21 cellular contexts compared by ENCODE assay signal in the genomic region with DNA sequence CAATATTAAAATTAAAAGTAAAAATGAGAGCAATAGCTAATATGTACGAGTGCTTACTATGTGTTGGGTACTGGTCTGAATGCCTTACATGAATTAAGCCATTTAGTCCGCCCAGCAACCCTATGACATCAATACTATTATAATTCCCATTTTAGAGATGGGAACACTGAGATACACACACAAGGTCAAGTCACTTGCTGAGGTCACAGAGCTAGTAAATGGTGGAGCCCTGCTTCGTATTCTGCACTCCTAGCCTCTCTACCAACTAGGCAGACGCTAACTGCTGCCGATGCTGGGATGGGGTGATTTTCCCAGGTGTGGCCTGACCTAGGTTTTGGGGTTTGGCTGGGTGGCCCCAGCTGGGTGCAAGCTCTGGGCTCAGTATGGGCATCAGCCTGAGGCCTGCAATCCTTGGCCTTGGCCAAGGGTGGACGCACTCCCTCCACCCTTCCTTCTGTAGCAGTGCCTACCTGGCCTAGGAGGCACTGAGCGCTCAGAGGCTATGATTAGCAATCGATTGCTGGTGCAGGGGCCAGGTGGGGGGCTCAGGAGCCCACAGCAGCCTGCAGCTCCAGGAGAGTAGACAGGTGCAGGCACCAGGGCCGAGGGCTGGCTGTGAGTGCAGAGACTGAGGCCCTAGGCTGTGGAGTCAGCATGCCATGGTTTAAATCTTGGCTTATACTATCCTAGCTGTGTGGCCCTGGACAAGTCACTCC. TPM values are rescaled to one million over a fixed set of nuclear protein-coding genes. Genes with fewer than 3 reads are reported as not detected.
"Had no signal": no experiment of that assay in that cellular context is flagged by ENCODE, and none has a peak within 500 bp of the region (broad histone marks: within the 10 kb centered on the region; RNA-seq: fewer than 3 reads in every experiment).

No MANE protein-coding gene starts in this region.

- H3K4me3 ChIP-seq: SJSA1, SK-N-MC had no signal

- H3K9ac ChIP-seq: KMS-11 had no signal

- DNase-seq: IMR-90, Kasumi-1, MM.1S, NCI-H1092 treated with DMSO at 0.1 percent for 48 hours, NCI-H1436, NCI-H187, NCI-H2029 treated with DMSO at 0.1 percent for 48 hours, NCI-H226, NCI-H446, NCI-H510A, NCI-H524 treated with DMSO at 0.1 percent for 48 hours, NCI-H69, NCI-H774, Right ventricle myocardium superior, RPMI8226, SIG-M5 had no signal

- FAIRE-seq: RCC 7860 had no signal

- H3K4me2 ChIP-seq: KMS-11 had no signal

- H3K9me3 ChIP-seq: SJSA1 had no signal

- H3K36me3 ChIP-seq: SJSA1 had no signal

- H3K27ac ChIP-seq: KMS-11, SJSA1, SK-N-MC had no signal

- H3K27me3 ChIP-seq: SJSA1 had no signal

RNA-seq across cellular contexts. Expression of a gene that starts 27.2 kb away (rescaled TPM):
- total RNA-seq: HT-29, IMR-90, SJSA1 had no signal

RNA-seq across cellular contexts. Expression of a gene that starts 49.0 kb away (rescaled TPM):
- total RNA-seq: HT-29, IMR-90, SJSA1 had no signal

RNA-seq across cellular contexts. Expression of a gene that starts 53.0 kb away (rescaled TPM):
- total RNA-seq: HT-29, SJSA1 had no signal
